20 cellular contexts compared by ENCODE assay signal in genomic region chr16:19236561-19236960, GRCh38. TPM values are rescaled to one million over a fixed set of nuclear protein-coding genes. Genes with fewer than 3 reads are reported as not detected.
DNase-seq lines count a peak whose midpoint lies in the region; ATAC-seq and TF ChIP-seq lines count a peak whose summit lies in the region.
"Had no signal": no experiment of that assay in that cellular context is flagged by ENCODE, and none has a peak within 500 bp of the region (broad histone marks: within the 10 kb centered on the region; RNA-seq: fewer than 3 reads in every experiment).

No MANE protein-coding gene starts in this region.

- no peak for ATAC-seq in naive thymus-derived CD4-positive, alpha-beta T cell
- ATAC-seq in HG03135 (IDR thresholded peaks at IDR 0.05; ENCODE audit: unreplicated experiment): no peak
- ATAC-seq: HCT116 had no signal

- no peak overlapping the region for H3K27ac Mint-ChIP-seq in naive thymus-derived CD4-positive, alpha-beta T cell
- H3K27ac Mint-ChIP-seq: CD4-positive, alpha-beta T cell; T-helper 1 cell treated with Interleukin-12 subunit alpha and Interleukin-12 subunit beta and Interleukin-4 antibody, amounts not matched to agents 30 μg/mL and 1 μg/mL, for 36 hours had no signal

- H3K36me3 ChIP-seq in colonic mucosa: no peaks in the 10 kb centered on the region
- no peaks in the 10 kb centered on the region for H3K36me3 ChIP-seq in naive thymus-derived CD4-positive, alpha-beta T cell (ENCODE audit: control insufficient read depth in 2 of 3, insufficient read depth in 3 of 3, low read length in 3 of 3)

- no peaks in the 10 kb centered on the region for H3K27me3 ChIP-seq in colonic mucosa
- H3K27me3 ChIP-seq in naive thymus-derived CD4-positive, alpha-beta T cell (ENCODE audit: control insufficient read depth in 2 of 2, insufficient read depth in 2 of 2, low read length in 2 of 2): no peaks in the 10 kb centered on the region

- POLR2A ChIA-PET in naive thymus-derived CD4-positive, alpha-beta T cell (lab: Charles Lee): no interaction called here

- peaks cover 5 to 57% (median 16%) of the 10 kb centered on the region in 11 donors for H3K9me3 Mint-ChIP-seq in naive thymus-derived CD4-positive, alpha-beta T cell

- peaks cover 0 to 9% (median 4%) of the 10 kb centered on the region in 5 donors for H3K36me3 Mint-ChIP-seq in naive thymus-derived CD4-positive, alpha-beta T cell

- H3K4me1 ChIP-seq in colonic mucosa: no peaks in the 10 kb centered on the region
- no peaks in the 10 kb centered on the region for H3K4me1 ChIP-seq in naive thymus-derived CD4-positive, alpha-beta T cell (ENCODE audit: control insufficient read depth in 2 of 2, insufficient read depth in 2 of 2, low read length in 2 of 2)

- H3K27me3 Mint-ChIP-seq in naive thymus-derived CD4-positive, alpha-beta T cell: peaks cover 0 to 8% (median 3%) of the 10 kb centered on the region in 5 donors

- no peaks in the 10 kb centered on the region for H3K4me1 Mint-ChIP-seq in naive thymus-derived CD4-positive, alpha-beta T cell

- intact Hi-C loops in colonic mucosa (cut with DNase I): no loop called here
- intact Hi-C loops in naive thymus-derived CD4-positive, alpha-beta T cell (cut with micrococcal nuclease): no loop called here

- H3K9ac ChIP-seq in colonic mucosa (ENCODE audit: low read depth in 2 of 2, low read length in 2 of 2): peak overlapping the region in 1 of 2 donors; percentile 49
- H3K9ac ChIP-seq: KMS-11 had no signal

- H3K4me3 ChIP-seq in colonic mucosa: no peak overlapping the region
- no peak overlapping the region for H3K4me3 ChIP-seq in naive thymus-derived CD4-positive, alpha-beta T cell (ENCODE audit: low read length)

- H3K9me3 ChIP-seq in colonic mucosa: no peaks in the 10 kb centered on the region
- peaks cover 0 to 31% (median 4%) of the 10 kb centered on the region in 3 experiments for H3K9me3 ChIP-seq in naive thymus-derived CD4-positive, alpha-beta T cell (ENCODE audit: control insufficient read depth in 2 of 3, low read length in 3 of 3)

- CTCF ChIA-PET in naive thymus-derived CD4-positive, alpha-beta T cell (lab: Charles Lee): no interaction called here

- TF ChIP-seq CTCF in colonic mucosa (IDR thresholded peaks at IDR 0.05): no peak

- in situ Hi-C loops in Caki2 (cut with HindIII; ENCODE audit: low pct_unique_long_range_greater_than_20kb, low sequenced_read_pairs): no loop called here

- H3K27ac ChIP-seq in colonic mucosa: peak overlapping the region; percentile 36
- H3K27ac ChIP-seq in naive thymus-derived CD4-positive, alpha-beta T cell (ENCODE audit: low read depth, low read length): no peak overlapping the region
- H3K27ac ChIP-seq: HL-60, KMS-11 had no signal

- no peak overlapping the region for H3K4me3 Mint-ChIP-seq in naive thymus-derived CD4-positive, alpha-beta T cell
- H3K4me3 Mint-ChIP-seq: CD4-positive, alpha-beta T cell; T-helper 1 cell treated with Interleukin-12 subunit alpha and Interleukin-12 subunit beta and Interleukin-4 antibody, amounts not matched to agents 30 μg/mL and 1 μg/mL, for 36 hours had no signal

- DNase-seq in Caki2 (ENCODE audit: low read depth) (peak; percentile 21), LoVo (ENCODE audit: low spot score) (peak; percentile 83), colonic mucosa (peak; percentile 70), mucosa of gallbladder (ENCODE audit: low spot score) (peak; percentile 69), NCI-H1092 treated with DMSO at 0.1 percent for 48 hours (lab: John Stamatoyannopoulos, UW) (no peak), NCI-H187 (lab: John Stamatoyannopoulos, UW) (no peak)
- no peak for DNase-seq in naive thymus-derived CD4-positive, alpha-beta T cell
- DNase-seq: CD4-positive, alpha-beta T cell; EL; MM.1S; NCI-H1417; NCI-H2029 treated with DMSO at 0.1 percent for 48 hours; NCI-H510A treated with DMSO at 0.1 percent for 48 hours; OCI-M1; SHP77 had no signal

RNA-seq across cellular contexts. Expression of gene CLEC19A, which starts 49.0 kb away (rescaled TPM):
- total RNA-seq in Caki2 (2014; rRNA removed; shearing (Covaris generic); ENCODE audit: low replicate concordance): not detected in 2 replicates
- total RNA-seq in colonic mucosa (not detected), mucosa of gallbladder (0.26 TPM)
- not detected for total RNA-seq in naive thymus-derived CD4-positive, alpha-beta T cell
- polyA plus RNA-seq in naive thymus-derived CD4-positive, alpha-beta T cell: not detected
- total RNA-seq: CD4-positive, alpha-beta T cell had no signal

Comparison
In these comparisons a context has a peak if more than half of its experiments do, and no peak if none do; other contexts are left out.
1. DNase-seq: peak in Caki2 (single experiment), LoVo (single experiment), colonic mucosa (single experiment) and mucosa of gallbladder (single experiment); none in NCI-H1092 treated with DMSO at 0.1 percent for 48 hours (single experiment), NCI-H187 (0 of 2) and naive thymus-derived CD4-positive, alpha-beta T cell (0 of 9).